ENCODE assay signal across 9 cellular contexts in the genomic region with DNA sequence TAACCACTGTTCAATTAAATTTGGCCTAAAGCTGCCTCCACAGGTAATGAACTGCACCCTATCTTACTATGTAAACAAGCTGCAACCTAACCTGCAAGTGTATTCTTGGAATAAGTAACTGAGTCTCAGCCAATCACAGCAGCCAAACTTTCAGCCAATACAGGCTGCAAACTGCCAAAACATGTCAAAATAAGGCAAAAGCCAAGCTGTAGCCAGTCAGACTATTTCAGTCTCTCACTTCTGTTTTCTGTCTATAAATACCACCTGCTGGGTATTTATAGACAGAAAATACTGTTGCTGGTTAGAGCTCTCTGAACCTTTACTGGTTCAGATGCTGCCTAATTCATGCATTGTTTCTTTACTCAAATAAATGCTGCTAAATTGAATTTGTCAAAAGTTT. TPM values are rescaled to one million over a fixed set of nuclear protein-coding genes. Genes with fewer than 3 reads are reported as not detected.
DNase-seq lines count a peak whose midpoint lies in the region; ATAC-seq and TF ChIP-seq lines count a peak whose summit lies in the region.
"Had no signal": no experiment of that assay in that cellular context is flagged by ENCODE, and none has a peak within 500 bp of the region (broad histone marks: within the 10 kb centered on the region; RNA-seq: fewer than 3 reads in every experiment).

No MANE protein-coding gene starts in this region.

- TF ChIP-seq CTCF in GM10266 (IDR thresholded peaks at IDR 0.05; ENCODE audit: control insufficient read depth, insufficient read depth, low read depth, missing control alignments) (no peak), epithelial cell of esophagus (IDR thresholded peaks at IDR 0.05; ENCODE audit: insufficient read depth, low read depth, low read length, missing control alignments) (no peak), type B pancreatic cell (conservative IDR thresholded peaks at IDR 0.05) (no peak)

- ATAC-seq in GM21381 (IDR thresholded peaks at IDR 0.05; ENCODE audit: unreplicated experiment), result peak; percentile 94
- peak; percentile 95 for ATAC-seq in HG03520 (IDR thresholded peaks at IDR 0.05; ENCODE audit: unreplicated experiment)
- ATAC-seq in activated naive CD8-positive, alpha-beta T cell treated with anti-CD3 and anti-CD28 coated beads, Interleukin-2, amount 50 U/mL, for 24 hours, result no peak

- DNase-seq in GM10266 (ENCODE audit: extremely low spot score) (peak; percentile 61), epithelial cell of esophagus (ENCODE audit: low read depth) (peak; percentile 39), ureter (ENCODE audit: low spot score) (no peak), type B pancreatic cell (ENCODE audit: extremely low spot score, unreplicated experiment) (no peak)
- DNase-seq in stimulated activated CD4-positive, alpha-beta T cell treated with anti-CD3 and anti-CD28 coated beads, Interleukin-4, amount 100 ng/mL, for 1 hour, result no peak
- DNase-seq in activated naive CD8-positive, alpha-beta T cell treated with anti-CD3 and anti-CD28 coated beads, Interleukin-2, amount 50 U/mL, for 24 hours, result no peak
- DNase-seq: upper lobe of left lung had no signal

- peaks cover 5% of the 10 kb centered on the region for H3K4me1 Mint-ChIP-seq in type B pancreatic cell (ENCODE audit: unreplicated experiment)
- H3K4me1 Mint-ChIP-seq in activated naive CD8-positive, alpha-beta T cell treated with anti-CD3 and anti-CD28 coated beads, Interleukin-2, amount 50 U/mL, for 24 hours, result peaks cover 22% of the 10 kb centered on the region

- no peaks in the 10 kb centered on the region for H3K27me3 Mint-ChIP-seq in type B pancreatic cell
- no peaks in the 10 kb centered on the region for H3K27me3 Mint-ChIP-seq in activated naive CD8-positive, alpha-beta T cell treated with anti-CD3 and anti-CD28 coated beads, Interleukin-2, amount 50 U/mL, for 24 hours

- no peak overlapping the region for H3K4me3 ChIP-seq in epithelial cell of esophagus (ENCODE audit: low read length)
- H3K4me3 ChIP-seq: upper lobe of left lung had no signal

- no peaks in the 10 kb centered on the region for H3K9me3 Mint-ChIP-seq in type B pancreatic cell
- H3K9me3 Mint-ChIP-seq in activated naive CD8-positive, alpha-beta T cell treated with anti-CD3 and anti-CD28 coated beads, Interleukin-2, amount 50 U/mL, for 24 hours, result no peaks in the 10 kb centered on the region

- no peak overlapping the region for H3K27ac Mint-ChIP-seq in type B pancreatic cell
- H3K27ac Mint-ChIP-seq in activated naive CD8-positive, alpha-beta T cell treated with anti-CD3 and anti-CD28 coated beads, Interleukin-2, amount 50 U/mL, for 24 hours, result no peak overlapping the region

- H3K4me3 Mint-ChIP-seq in type B pancreatic cell, result no peak overlapping the region
- H3K4me3 Mint-ChIP-seq in activated naive CD8-positive, alpha-beta T cell treated with anti-CD3 and anti-CD28 coated beads, Interleukin-2, amount 50 U/mL, for 24 hours, result no peak overlapping the region

- no peaks in the 10 kb centered on the region for H3K36me3 Mint-ChIP-seq in type B pancreatic cell
- H3K36me3 Mint-ChIP-seq in activated naive CD8-positive, alpha-beta T cell treated with anti-CD3 and anti-CD28 coated beads, Interleukin-2, amount 50 U/mL, for 24 hours (ENCODE audit: low read depth), result peaks cover 2% of the 10 kb centered on the region

RNA-seq across cellular contexts. Expression of gene C2orf76, which starts 14.3 kb away (rescaled TPM):
- total RNA-seq in ureter (14.3 TPM), type B pancreatic cell (ENCODE audit: low replicate concordance) (10.8 and 11.7 TPM in 2 replicates)

RNA-seq across cellular contexts. Expression of gene DBI, which starts 14.4 kb away (rescaled TPM):
- total RNA-seq in ureter (99.6 TPM), type B pancreatic cell (ENCODE audit: low replicate concordance) (125 and 231 TPM in 2 replicates)

Comparison
In these comparisons a context has a peak if more than half of its experiments do, and no peak if none do; other contexts are left out.
1. DNase-seq: peak in GM10266 (single experiment) and epithelial cell of esophagus (single experiment); none in stimulated activated CD4-positive, alpha-beta T cell treated with anti-CD3 and anti-CD28 coated beads, Interleukin-4, amount 100 ng/mL, for 1 hour (single experiment), ureter (single experiment), type B pancreatic cell (single experiment) and activated naive CD8-positive, alpha-beta T cell treated with anti-CD3 and anti-CD28 coated beads, Interleukin-2, amount 50 U/mL, for 24 hours (single experiment).